ENCODE assay signal across 9 cellular contexts in the genomic region with DNA sequence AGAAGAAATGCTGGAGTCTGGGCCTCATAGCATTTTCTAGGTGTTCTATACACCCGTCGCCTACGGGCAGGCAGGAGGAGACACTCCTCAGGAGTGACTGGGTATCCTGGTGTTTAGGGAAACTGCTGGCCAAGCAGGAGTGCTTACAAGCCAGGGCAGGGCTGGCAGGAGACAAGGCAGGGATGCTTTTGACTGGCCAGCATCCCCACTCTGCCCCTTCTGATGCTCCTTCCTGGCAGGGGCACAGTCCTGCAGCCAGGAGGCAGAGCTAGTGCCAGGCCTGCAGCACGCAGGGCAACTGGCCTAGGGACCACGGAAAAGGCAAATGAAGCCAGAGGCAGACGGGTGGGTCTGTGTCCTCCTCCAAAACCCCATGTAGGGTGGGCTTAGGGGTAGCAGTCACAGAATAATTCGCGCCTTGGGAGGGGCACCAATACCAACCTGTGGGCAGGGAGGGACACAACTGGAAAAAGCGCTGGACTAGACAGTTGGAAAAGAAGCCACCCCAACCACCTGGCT. TPM values are rescaled to one million over a fixed set of nuclear protein-coding genes. Genes with fewer than 3 reads are reported as not detected.
DNase-seq lines count a peak whose midpoint lies in the region; ATAC-seq and TF ChIP-seq lines count a peak whose summit lies in the region.
"Had no signal": no experiment of that assay in that cellular context is flagged by ENCODE, and none has a peak within 500 bp of the region (broad histone marks: within the 10 kb centered on the region; RNA-seq: fewer than 3 reads in every experiment).

No MANE protein-coding gene starts in this region.

- intact Hi-C loops in adrenal gland (cut with DNase I), result loop anchor here in 1 of 2 donors (10.0 kb wide), 1 partner anchor 60 kb away; no protein-coding TSS in a partner anchor

- WGBS in adrenal gland, 4 donors, result 68 to 87% (median 78%) methylated on average over 9 of the region's 9 CpGs

- H3K9ac ChIP-seq in skeletal muscle tissue (ENCODE audit: low read depth in 1 of 3, low read length in 3 of 3), result peak overlapping the region; percentile 50 to 71 (median 61)

- H3K27ac ChIP-seq in skeletal muscle tissue (ENCODE audit: low read depth, low read length) (no peak overlapping the region), adrenal gland (no peak overlapping the region)
- H3K27ac ChIP-seq: epithelial cell of prostate had no signal

- CTCF ChIA-PET in activated CD8-positive, alpha-beta memory T cell treated with anti-CD3 and anti-CD28 coated beads, Interleukin-2, amount 10 ng/mL, durations not matched to agents 7 days and 5 days (lab: Charles Lee), result interaction anchor here (1.0 to 22.8 kb wide), 6 partner anchors 10 to 194 kb away, joined by 3 to 355 read pairs (median 3); no protein-coding TSS in a partner anchor

- peak overlapping the region; percentile 66 for H3K4me3 ChIP-seq in fibroblast of villous mesenchyme (ENCODE audit: low read depth, low read length)
- H3K4me3 ChIP-seq in skeletal muscle tissue (ENCODE audit: low read length in 3 of 3), result peak overlapping the region; percentile 60 to 74 (median 68)
- peak overlapping the region in 2 of 4 donors; percentile 59 to 85 for H3K4me3 ChIP-seq in adrenal gland

- no peak for TF ChIP-seq POLR2A in adrenal gland (IDR thresholded peaks at IDR 0.05)

- H3K4me3 Mint-ChIP-seq in activated CD8-positive, alpha-beta memory T cell treated with anti-CD3 and anti-CD28 coated beads, Interleukin-2, amount 10 ng/mL, durations not matched to agents 7 days and 5 days, result peak overlapping the region; percentile 80
- peak overlapping the region; percentile 89 for H3K4me3 Mint-ChIP-seq in T-helper 2 cell treated with Interferon-gamma antibody and Interleukin-4, amounts not matched to agents 5 μg/mL and 100 μg/mL, for 36 hours

- H3K36me3 Mint-ChIP-seq in activated CD8-positive, alpha-beta memory T cell treated with anti-CD3 and anti-CD28 coated beads, Interleukin-2, amount 10 ng/mL, durations not matched to agents 7 days and 5 days, result peaks cover 3% of the 10 kb centered on the region
- peaks cover 22% of the 10 kb centered on the region for H3K36me3 Mint-ChIP-seq in T-helper 2 cell treated with Interferon-gamma antibody and Interleukin-4, amounts not matched to agents 5 μg/mL and 100 μg/mL, for 36 hours (ENCODE audit: low read depth)

- H3K9me3 ChIP-seq in skeletal muscle tissue (ENCODE audit: control insufficient read depth in 3 of 3, low read length in 3 of 3) (no peaks in the 10 kb centered on the region), adrenal gland (replicated peaks in 1 of 3) (no peaks in the 10 kb centered on the region)

- DNase-seq in activated CD8-positive, alpha-beta memory T cell treated with anti-CD3 and anti-CD28 coated beads, Interleukin-2, amount 10 ng/mL, durations not matched to agents 7 days and 5 days, result no peak
- no peak for DNase-seq in activated CD8-positive, alpha-beta memory T cell treated with anti-CD3 and anti-CD28 coated beads for 24 hours
- DNase-seq in T-helper 2 cell treated with Interferon-gamma antibody and Interleukin-4, amounts not matched to agents 5 μg/mL and 100 μg/mL, for 36 hours (ENCODE audit: low spot score), result no peak
- DNase-seq in fibroblast of villous mesenchyme (ENCODE audit: low read depth), result no peak
- DNase-seq in adrenal gland, result no peak
- no peak for DNase-seq in T-helper 9 cell

- H3K4me1 ChIP-seq in skeletal muscle tissue (ENCODE audit: control insufficient read depth in 3 of 3, insufficient read depth in 3 of 3, low read length in 3 of 3), result peaks cover 24 to 42% (median 37%) of the 10 kb centered on the region in 3 donors
- H3K4me1 ChIP-seq in adrenal gland (replicated peaks in 1 of 2), result peaks cover 6 to 32% of the 10 kb centered on the region in 2 donors

- H3K9me3 Mint-ChIP-seq in activated CD8-positive, alpha-beta memory T cell treated with anti-CD3 and anti-CD28 coated beads, Interleukin-2, amount 10 ng/mL, durations not matched to agents 7 days and 5 days (ENCODE audit: low read depth), result no peaks in the 10 kb centered on the region
- no peaks in the 10 kb centered on the region for H3K9me3 Mint-ChIP-seq in T-helper 2 cell treated with Interferon-gamma antibody and Interleukin-4, amounts not matched to agents 5 μg/mL and 100 μg/mL, for 36 hours

- peaks cover 6% of the 10 kb centered on the region for H3K27me3 Mint-ChIP-seq in activated CD8-positive, alpha-beta memory T cell treated with anti-CD3 and anti-CD28 coated beads, Interleukin-2, amount 10 ng/mL, durations not matched to agents 7 days and 5 days
- no peaks in the 10 kb centered on the region for H3K27me3 Mint-ChIP-seq in T-helper 2 cell treated with Interferon-gamma antibody and Interleukin-4, amounts not matched to agents 5 μg/mL and 100 μg/mL, for 36 hours (ENCODE audit: low read depth)

- H3K36me3 ChIP-seq in skeletal muscle tissue (ENCODE audit: control insufficient read depth in 3 of 3, insufficient read depth in 3 of 3, low read length in 3 of 3) (peaks cover 0 to 10% (median 3%) of the 10 kb centered on the region in 3 donors), adrenal gland (replicated peaks in 1 of 2) (peaks cover 0 to 13% of the 10 kb centered on the region in 2 donors)

- TF ChIP-seq CTCF in fibroblast of villous mesenchyme (IDR thresholded peaks at IDR 0.05; ENCODE audit: insufficient read depth, low read depth, low read length), result peak; percentile 33
- no peak for TF ChIP-seq CTCF in adrenal gland (IDR thresholded peaks at IDR 0.05)

- H3K27me3 ChIP-seq in skeletal muscle tissue (ENCODE audit: control insufficient read depth in 3 of 3, insufficient read depth in 3 of 3, low read length in 3 of 3) (peaks cover 0 to 21% (median 14%) of the 10 kb centered on the region in 3 donors), adrenal gland (no peaks in the 10 kb centered on the region)

- no peak for ATAC-seq in activated CD8-positive, alpha-beta memory T cell treated with anti-CD3 and anti-CD28 coated beads, Interleukin-2, amount 10 ng/mL, durations not matched to agents 7 days and 5 days
- ATAC-seq in HG03280 (IDR thresholded peaks at IDR 0.05; ENCODE audit: unreplicated experiment), result no peak

- peaks cover 26% of the 10 kb centered on the region for H3K4me1 Mint-ChIP-seq in activated CD8-positive, alpha-beta memory T cell treated with anti-CD3 and anti-CD28 coated beads, Interleukin-2, amount 10 ng/mL, durations not matched to agents 7 days and 5 days
- peaks cover 35% of the 10 kb centered on the region for H3K4me1 Mint-ChIP-seq in T-helper 2 cell treated with Interferon-gamma antibody and Interleukin-4, amounts not matched to agents 5 μg/mL and 100 μg/mL, for 36 hours (ENCODE audit: low read depth)

- peak overlapping the region; percentile 57 for H3K27ac Mint-ChIP-seq in activated CD8-positive, alpha-beta memory T cell treated with anti-CD3 and anti-CD28 coated beads, Interleukin-2, amount 10 ng/mL, durations not matched to agents 7 days and 5 days
- peak overlapping the region; percentile 62 for H3K27ac Mint-ChIP-seq in T-helper 2 cell treated with Interferon-gamma antibody and Interleukin-4, amounts not matched to agents 5 μg/mL and 100 μg/mL, for 36 hours

RNA-seq across cellular contexts. Expression of gene IMPDH1, which starts 4.9 kb away (rescaled TPM):
- total RNA-seq in activated CD8-positive, alpha-beta memory T cell treated with anti-CD3 and anti-CD28 coated beads, Interleukin-2, amount 10 ng/mL, durations not matched to agents 7 days and 5 days, result 10 to 100 TPM; 54.1 to 62.8 TPM
- total RNA-seq in fibroblast of villous mesenchyme (54.0 and 60.9 TPM in 2 replicates), skeletal muscle tissue (10.4 TPM), adrenal gland (10 to 100 TPM; 22.0 to 52.4 (median 31.6) TPM)
- 10 to 100 TPM; 11.8 to 35.3 (median 33.5) TPM for polyA plus RNA-seq in adrenal gland

RNA-seq across cellular contexts. Expression of gene PRRT4, which starts 43.4 kb away (rescaled TPM):
- under 1 TPM in 1 of 2 experiments, not detected in 1; 0.18 TPM for total RNA-seq in activated CD8-positive, alpha-beta memory T cell treated with anti-CD3 and anti-CD28 coated beads, Interleukin-2, amount 10 ng/mL, durations not matched to agents 7 days and 5 days
- total RNA-seq in fibroblast of villous mesenchyme (not detected in 2 replicates), skeletal muscle tissue (6.8 TPM), adrenal gland (1 to 10 TPM in 3 of 8 donors, under 1 TPM in 4, not detected in 1; 0.23 to 1.3 (median 0.83) TPM)
- 1 to 10 TPM in 2 of 3 donors, under 1 TPM in 1; 0.40 to 7.7 (median 7.5) TPM for polyA plus RNA-seq in adrenal gland

RNA-seq across cellular contexts. Expression of gene HILPDA, which starts 50.8 kb away (rescaled TPM):
- total RNA-seq in activated CD8-positive, alpha-beta memory T cell treated with anti-CD3 and anti-CD28 coated beads, Interleukin-2, amount 10 ng/mL, durations not matched to agents 7 days and 5 days, result 10 to 100 TPM; 13.2 to 24.0 TPM
- total RNA-seq in fibroblast of villous mesenchyme (14.7 and 16.4 TPM in 2 replicates), skeletal muscle tissue (22.4 TPM), adrenal gland (10 to 100 TPM in 1 of 8 donors, 1 to 10 TPM in 7; 3.0 to 15.5 (median 7.0) TPM)
- 10 to 100 TPM in 1 of 3 donors, 1 to 10 TPM in 2; 4.1 to 16.0 (median 8.0) TPM for polyA plus RNA-seq in adrenal gland
